In genomic region chr12:122421815-122422737, GRCh38 we compare ENCODE assay signal across 8 cellular contexts. TPM values are rescaled to one million over a fixed set of nuclear protein-coding genes. Genes with fewer than 3 reads are reported as not detected.
DNase-seq lines count a peak whose midpoint lies in the region; ATAC-seq and TF ChIP-seq lines count a peak whose summit lies in the region.

CLIP1 (minus strand) TSS chr12:122422669; CDS start chr12:122380452, 42,217 bp downstream.

- TF ChIP-seq CTCF in AG04450 (IDR thresholded peaks at IDR 0.05; ENCODE audit: low read depth, low read length) (peak; percentile 46), epithelial cell of esophagus (IDR thresholded peaks at IDR 0.05; ENCODE audit: insufficient read depth, low read depth, low read length, missing control alignments) (peak; percentile 25)

- H3K27me3 ChIP-seq in AG04450 (ENCODE audit: control insufficient read depth, insufficient read depth, low read length), result no peaks in the 10 kb centered on the region

- no peak for DNase-seq in AG04450 (ENCODE audit: low read depth, low spot score)
- peak; percentile 29 for DNase-seq in NCI-H748 treated with DMSO at 0.1 percent for 48 hours (lab: John Stamatoyannopoulos, UW)
- DNase-seq in activated T-cell treated with anti-CD3 and anti-CD28 coated beads for 1 hour (ENCODE audit: low read depth), result peak; percentile 28
- DNase-seq in epithelial cell of esophagus (ENCODE audit: low read depth), result peak; percentile 81
- DNase-seq in mucosa of gallbladder (ENCODE audit: low spot score), result peak; percentile 33
- peak; percentile 15 to 56 (median 48) for DNase-seq in stimulated activated naive CD4-positive, alpha-beta T cell (lab: John Stamatoyannopoulos, UW)

- CTCF ChIA-PET in AG04450 (lab: Charles Lee), result interaction anchor here (0.6 to 1.6 kb wide), 3 partner anchors 16 to 49 kb away, joined by 3 to 12 read pairs (median 4); no protein-coding TSS in a partner anchor

- peak within 1 kb of the TSS; percentile 97 for H3K27ac ChIP-seq in AG04450 (ENCODE audit: low read depth, low read length)

- peak; percentile 61 for ATAC-seq in GM18511 (IDR thresholded peaks at IDR 0.05; ENCODE audit: unreplicated experiment)
- ATAC-seq in HG03064 (IDR thresholded peaks at IDR 0.05; ENCODE audit: low read depth, unreplicated experiment), result peak; percentile 62

- POLR2A ChIA-PET in AG04450 (lab: Yijun Ruan, JAX), result interaction anchor here (0.6 to 1.6 kb wide), 7 partner anchors 22 to 79 kb away, joined by 3 to 9 read pairs (median 3); partner anchors contain the start of gene ZCCHC8

- peak within 1 kb of the TSS; percentile 80 for H3K4me3 ChIP-seq in AG04450 (ENCODE audit: low read depth, low read length)
- H3K4me3 ChIP-seq in epithelial cell of esophagus (ENCODE audit: low read length), result peak within 1 kb of the TSS; percentile 81

- H3K9me3 ChIP-seq in AG04450 (ENCODE audit: control insufficient read depth, insufficient read depth, low read length), result no peaks in the 10 kb centered on the region

RNA-seq across cellular contexts. Expression of gene CLIP1, which starts in this region (rescaled TPM):
- polyA plus RNA-seq in AG04450 (2011; rRNA removed), result 62.0 and 63.6 TPM in 2 replicates
- polyA minus RNA-seq in AG04450 (2011; rRNA and poly(A)+ RNA removed), result 124 and 139 TPM in 2 replicates
- total RNA-seq in mucosa of gallbladder, result 71.6 TPM
